ENCODE assay signal across 1 cellular context in the genomic region with DNA sequence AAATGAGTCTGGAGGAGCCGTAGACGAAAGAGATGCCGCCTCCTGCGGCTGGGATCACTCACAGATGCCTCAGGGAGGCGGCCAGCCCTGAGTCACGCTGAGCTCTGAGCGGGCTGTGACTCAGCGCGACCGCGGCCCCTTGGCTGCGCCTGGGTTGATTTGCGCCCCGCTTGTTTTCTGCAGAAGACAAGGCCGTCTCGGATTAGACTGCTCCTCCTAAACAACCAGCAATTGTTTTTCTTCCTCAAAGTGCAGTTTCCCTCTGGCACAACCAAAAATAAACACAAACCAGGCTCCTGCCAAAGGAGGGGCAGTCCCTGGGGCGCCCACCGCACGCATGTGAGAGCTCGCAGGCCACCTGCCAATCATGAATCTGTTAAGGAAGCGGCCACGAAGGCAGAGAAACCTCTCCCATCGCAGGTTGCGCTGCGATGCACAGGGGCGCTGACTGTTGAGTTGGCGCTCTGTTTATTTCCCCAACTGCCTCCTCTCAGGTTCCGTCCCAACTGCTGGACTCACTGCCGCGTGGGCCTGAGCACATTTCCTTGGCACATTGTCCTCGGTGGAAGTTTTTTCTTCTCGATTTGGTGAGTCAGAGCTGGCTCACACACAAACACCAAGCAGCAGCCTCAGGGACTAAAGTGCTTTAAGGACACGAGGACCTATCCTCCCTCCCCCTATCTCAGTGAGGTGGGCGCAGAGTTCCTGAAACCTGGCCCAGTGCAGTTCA.
A peak's percentile ranks its signal among the peaks of the same experiment; 100 is the strongest.
TF ChIP-seq lines count a peak whose summit lies in the region.

No MANE protein-coding gene starts in this region.

TF ChIP-seq in K562, 482 proteins besides CTCF, POLR2A, EP300 and RAD21 (continued from another document and continues in another):
- TF ChIP-seq, protein P1, sequence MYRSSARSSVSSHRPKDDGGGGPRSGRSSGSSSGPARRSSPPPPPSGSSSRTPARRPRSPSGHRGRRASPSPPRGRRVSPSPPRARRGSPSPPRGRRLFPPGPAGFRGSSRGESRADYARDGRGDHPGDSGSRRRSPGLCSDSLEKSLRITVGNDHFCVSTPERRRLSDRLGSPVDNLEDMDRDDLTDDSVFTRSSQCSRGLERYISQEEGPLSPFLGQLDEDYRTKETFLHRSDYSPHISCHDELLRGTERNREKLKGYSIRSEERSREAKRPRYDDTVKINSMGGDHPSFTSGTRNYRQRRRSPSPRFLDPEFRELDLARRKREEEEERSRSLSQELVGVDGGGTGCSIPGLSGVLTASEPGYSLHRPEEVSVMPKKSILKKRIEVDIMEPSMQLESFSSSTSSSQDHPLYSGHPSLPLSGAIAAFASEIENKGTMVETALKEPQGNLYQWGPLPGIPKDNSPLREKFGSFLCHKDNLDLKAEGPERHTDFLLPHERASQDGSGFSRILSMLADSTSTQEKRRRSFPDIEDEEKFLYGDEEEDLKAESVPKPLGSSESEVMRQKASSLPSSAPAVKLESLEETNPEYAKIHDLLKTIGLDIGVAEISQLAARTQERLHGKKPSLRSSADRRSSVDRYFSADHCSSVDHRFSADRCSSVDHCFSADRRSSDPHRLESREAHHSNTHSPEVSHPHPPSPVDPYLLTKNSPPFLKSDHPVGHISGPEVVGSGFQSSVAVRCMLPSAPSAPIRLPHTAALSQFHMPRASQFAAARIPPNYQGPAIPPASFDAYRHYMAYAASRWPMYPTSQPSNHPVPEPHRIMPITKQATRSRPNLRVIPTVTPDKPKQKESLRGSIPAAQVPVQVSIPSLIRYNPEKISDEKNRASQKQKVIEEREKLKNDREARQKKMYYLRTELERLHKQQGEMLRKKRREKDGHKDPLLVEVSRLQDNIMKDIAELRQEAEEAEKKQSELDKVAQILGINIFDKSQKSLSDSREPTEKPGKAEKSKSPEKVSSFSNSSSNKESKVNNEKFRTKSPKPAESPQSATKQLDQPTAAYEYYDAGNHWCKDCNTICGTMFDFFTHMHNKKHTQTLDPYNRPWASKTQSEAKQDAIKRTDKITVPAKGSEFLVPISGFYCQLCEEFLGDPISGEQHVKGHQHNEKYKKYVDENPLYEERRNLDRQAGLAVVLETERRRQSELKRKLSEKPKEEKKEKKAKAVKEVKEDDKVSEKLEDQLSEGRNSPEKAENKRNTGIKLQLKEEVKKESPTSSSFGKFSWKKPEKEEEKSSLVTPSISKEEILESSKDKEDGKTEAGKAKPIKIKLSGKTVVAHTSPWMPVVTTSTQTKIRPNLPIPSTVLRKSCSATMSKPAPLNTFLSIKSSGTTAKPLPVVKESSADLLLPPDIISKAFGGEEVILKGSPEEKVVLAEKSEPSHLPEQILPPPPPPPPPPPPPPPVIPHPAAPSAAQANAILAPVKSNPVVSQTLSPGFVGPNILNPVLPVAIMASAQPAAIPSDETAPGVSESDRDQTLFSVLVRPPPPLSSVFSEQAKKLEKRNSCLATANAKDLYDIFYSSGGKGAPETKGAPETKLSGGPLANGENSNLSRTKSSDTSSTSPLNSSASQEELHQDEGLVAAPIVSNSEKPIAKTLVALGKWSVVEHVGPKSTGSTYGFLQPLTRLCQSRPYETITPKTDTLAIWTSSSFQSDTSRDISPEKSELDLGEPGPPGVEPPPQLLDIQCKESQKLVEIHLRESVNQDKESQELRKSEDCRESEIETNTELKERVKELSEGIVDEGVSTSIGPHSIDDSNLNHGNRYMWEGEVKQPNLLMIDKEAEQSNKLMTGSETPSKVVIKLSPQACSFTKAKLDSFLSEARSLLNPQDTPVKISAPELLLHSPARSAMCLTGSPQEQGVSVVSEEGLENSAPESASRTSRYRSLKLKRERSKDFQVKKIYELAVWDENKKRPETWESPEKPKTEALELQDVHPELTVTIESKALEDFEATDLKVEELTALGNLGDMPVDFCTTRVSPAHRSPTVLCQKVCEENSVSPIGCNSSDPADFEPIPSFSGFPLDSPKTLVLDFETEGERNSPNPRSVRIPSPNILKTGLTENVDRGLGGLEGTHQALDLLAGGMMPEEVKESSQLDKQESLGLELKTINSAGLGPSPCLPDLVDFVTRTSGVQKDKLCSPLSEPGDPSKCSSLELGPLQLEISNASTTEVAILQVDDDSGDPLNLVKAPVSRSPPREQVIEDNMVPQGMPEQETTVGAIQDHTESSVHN (IDR thresholded peaks at IDR 0.05; ENCODE audit: borderline replicate concordance in 1 of 2, low read depth in 1 of 2), result peak in 1 of 2 experiments; percentile 25; a peak in 1 of 4 replicates
- no peak for TF ChIP-seq CHD2 (IDR thresholded peaks at IDR 0.05; ENCODE audit: low read depth, low read length)
- TF ChIP-seq, protein P2, sequence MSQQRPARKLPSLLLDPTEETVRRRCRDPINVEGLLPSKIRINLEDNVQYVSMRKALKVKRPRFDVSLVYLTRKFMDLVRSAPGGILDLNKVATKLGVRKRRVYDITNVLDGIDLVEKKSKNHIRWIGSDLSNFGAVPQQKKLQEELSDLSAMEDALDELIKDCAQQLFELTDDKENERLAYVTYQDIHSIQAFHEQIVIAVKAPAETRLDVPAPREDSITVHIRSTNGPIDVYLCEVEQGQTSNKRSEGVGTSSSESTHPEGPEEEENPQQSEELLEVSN (IDR thresholded peaks at IDR 0.05; ENCODE audit: borderline replicate concordance in 1 of 2, extremely low read depth in 1 of 2, insufficient read depth in 1 of 2, insufficient read length in 1 of 2, low read depth in 1 of 2, low read length in 1 of 2, poor library complexity in 1 of 2, severe bottlenecking in 1 of 2), result peak; percentile 76 to 90
- TF ChIP-seq, protein P3, sequence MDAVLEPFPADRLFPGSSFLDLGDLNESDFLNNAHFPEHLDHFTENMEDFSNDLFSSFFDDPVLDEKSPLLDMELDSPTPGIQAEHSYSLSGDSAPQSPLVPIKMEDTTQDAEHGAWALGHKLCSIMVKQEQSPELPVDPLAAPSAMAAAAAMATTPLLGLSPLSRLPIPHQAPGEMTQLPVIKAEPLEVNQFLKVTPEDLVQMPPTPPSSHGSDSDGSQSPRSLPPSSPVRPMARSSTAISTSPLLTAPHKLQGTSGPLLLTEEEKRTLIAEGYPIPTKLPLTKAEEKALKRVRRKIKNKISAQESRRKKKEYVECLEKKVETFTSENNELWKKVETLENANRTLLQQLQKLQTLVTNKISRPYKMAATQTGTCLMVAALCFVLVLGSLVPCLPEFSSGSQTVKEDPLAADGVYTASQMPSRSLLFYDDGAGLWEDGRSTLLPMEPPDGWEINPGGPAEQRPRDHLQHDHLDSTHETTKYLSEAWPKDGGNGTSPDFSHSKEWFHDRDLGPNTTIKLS (IDR thresholded peaks at IDR 0.05; ENCODE audit: borderline replicate concordance, low read depth), result peak; percentile 93
- peak; percentile 9; the same call in 1 of the 2 replicates for TF ChIP-seq TARDBP (IDR thresholded peaks at IDR 0.05)
- no peak; the same call in 1 of the 2 replicates for TF ChIP-seq SMC3 (conservative IDR thresholded peaks at IDR 0.05; ENCODE audit: insufficient read depth, low read depth, low read length)
- no peak for TF ChIP-seq CAMTA2 (CRISPR knock-in tag; conservative IDR thresholded peaks at IDR 0.05)
- no peak for TF ChIP-seq RB1 (IDR thresholded peaks at IDR 0.05; ENCODE audit: low read depth)
- no peak for TF ChIP-seq ZNF212 (CRISPR knock-in tag; IDR thresholded peaks at IDR 0.05)
- no peak for TF ChIP-seq HDGF (IDR thresholded peaks at IDR 0.05)
- TF ChIP-seq ILF3 (IDR thresholded peaks at IDR 0.05; ENCODE audit: borderline replicate concordance), result no peak
- TF ChIP-seq, protein P4, sequence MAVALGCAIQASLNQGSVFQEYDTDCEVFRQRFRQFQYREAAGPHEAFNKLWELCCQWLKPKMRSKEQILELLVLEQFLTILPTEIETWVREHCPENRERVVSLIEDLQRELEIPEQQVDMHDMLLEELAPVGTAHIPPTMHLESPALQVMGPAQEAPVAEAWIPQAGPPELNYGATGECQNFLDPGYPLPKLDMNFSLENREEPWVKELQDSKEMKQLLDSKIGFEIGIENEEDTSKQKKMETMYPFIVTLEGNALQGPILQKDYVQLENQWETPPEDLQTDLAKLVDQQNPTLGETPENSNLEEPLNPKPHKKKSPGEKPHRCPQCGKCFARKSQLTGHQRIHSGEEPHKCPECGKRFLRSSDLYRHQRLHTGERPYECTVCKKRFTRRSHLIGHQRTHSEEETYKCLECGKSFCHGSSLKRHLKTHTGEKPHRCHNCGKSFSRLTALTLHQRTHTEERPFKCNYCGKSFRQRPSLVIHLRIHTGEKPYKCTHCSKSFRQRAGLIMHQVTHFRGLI (CRISPR knock-in tag; IDR thresholded peaks at IDR 0.05), result 0 out of 2 replicates have a peak, but pooled peaks have one; percentile 15
- TF ChIP-seq TAF1 (IDR thresholded peaks at IDR 0.05; ENCODE audit: control insufficient read depth, extremely low read depth, insufficient read depth, low read length, severe bottlenecking), result peak; percentile 21
- peak; percentile 68 for TF ChIP-seq MYC (IDR thresholded peaks at IDR 0.05; ENCODE audit: low read depth, low read length)
- peak; percentile 62; the same call in 1 of the 2 replicates for TF ChIP-seq MYC (CRISPR knock-in tag; IDR thresholded peaks at IDR 0.05; ENCODE audit: borderline replicate concordance, low read depth)
- peak; percentile 62 to 83; a peak in 2 of 4 replicates for TF ChIP-seq TEAD1 (CRISPR knock-in tag; IDR thresholded peaks at IDR 0.05)
- TF ChIP-seq, protein P5, sequence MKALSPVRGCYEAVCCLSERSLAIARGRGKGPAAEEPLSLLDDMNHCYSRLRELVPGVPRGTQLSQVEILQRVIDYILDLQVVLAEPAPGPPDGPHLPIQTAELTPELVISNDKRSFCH (CRISPR knock-in tag; IDR thresholded peaks at IDR 0.05), result no peak; the same call in 1 of the 2 replicates
- TF ChIP-seq, protein P5 (tag; IDR thresholded peaks at IDR 0.05), result peak; percentile 78
- 0 out of 2 replicates have a peak, but pooled peaks have one; percentile 6 for TF ChIP-seq STAT5A (IDR thresholded peaks at IDR 0.05; ENCODE audit: borderline replicate concordance, low read length)
- no peak for TF ChIP-seq NONO (IDR thresholded peaks at IDR 0.05; ENCODE audit: low read depth in 2 of 2, low read length in 1 of 2)
- TF ChIP-seq ZNF79 (CRISPR knock-in tag; IDR thresholded peaks at IDR 0.05; ENCODE audit: low read depth), result 0 out of 2 replicates have a peak, but pooled peaks have one; percentile 5
- TF ChIP-seq SIX5 (IDR thresholded peaks at IDR 0.05; ENCODE audit: borderline replicate concordance in 1 of 2, insufficient read depth in 1 of 2, low read depth in 1 of 2, low read length in 2 of 2), result no peak
- TF ChIP-seq ZBTB8A (IDR thresholded peaks at IDR 0.05; ENCODE audit: partially characterized antibody), result no peak
- TF ChIP-seq, protein P6, sequence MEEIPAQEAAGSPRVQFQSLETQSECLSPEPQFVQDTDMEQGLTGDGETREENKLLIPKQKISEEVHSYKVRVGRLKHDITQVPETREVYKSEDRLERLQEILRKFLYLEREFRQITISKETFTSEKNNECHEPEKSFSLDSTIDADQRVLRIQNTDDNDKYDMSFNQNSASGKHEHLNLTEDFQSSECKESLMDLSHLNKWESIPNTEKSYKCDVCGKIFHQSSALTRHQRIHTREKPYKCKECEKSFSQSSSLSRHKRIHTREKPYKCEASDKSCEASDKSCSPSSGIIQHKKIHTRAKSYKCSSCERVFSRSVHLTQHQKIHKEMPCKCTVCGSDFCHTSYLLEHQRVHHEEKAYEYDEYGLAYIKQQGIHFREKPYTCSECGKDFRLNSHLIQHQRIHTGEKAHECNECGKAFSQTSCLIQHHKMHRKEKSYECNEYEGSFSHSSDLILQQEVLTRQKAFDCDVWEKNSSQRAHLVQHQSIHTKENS (CRISPR knock-in tag; IDR thresholded peaks at IDR 0.05), result peak; percentile 62; the same call in 1 of the 2 replicates
- no peak; the same call in 1 of the 2 replicates for TF ChIP-seq PTTG1 (tag; IDR thresholded peaks at IDR 0.05; ENCODE audit: low read depth)
- TF ChIP-seq ZBED1 (IDR thresholded peaks at IDR 0.05), result no peak
- peak; percentile 51 for TF ChIP-seq DMBX1 (CRISPR knock-in tag; IDR thresholded peaks at IDR 0.05; ENCODE audit: borderline replicate concordance)
- TF ChIP-seq, protein P7, sequence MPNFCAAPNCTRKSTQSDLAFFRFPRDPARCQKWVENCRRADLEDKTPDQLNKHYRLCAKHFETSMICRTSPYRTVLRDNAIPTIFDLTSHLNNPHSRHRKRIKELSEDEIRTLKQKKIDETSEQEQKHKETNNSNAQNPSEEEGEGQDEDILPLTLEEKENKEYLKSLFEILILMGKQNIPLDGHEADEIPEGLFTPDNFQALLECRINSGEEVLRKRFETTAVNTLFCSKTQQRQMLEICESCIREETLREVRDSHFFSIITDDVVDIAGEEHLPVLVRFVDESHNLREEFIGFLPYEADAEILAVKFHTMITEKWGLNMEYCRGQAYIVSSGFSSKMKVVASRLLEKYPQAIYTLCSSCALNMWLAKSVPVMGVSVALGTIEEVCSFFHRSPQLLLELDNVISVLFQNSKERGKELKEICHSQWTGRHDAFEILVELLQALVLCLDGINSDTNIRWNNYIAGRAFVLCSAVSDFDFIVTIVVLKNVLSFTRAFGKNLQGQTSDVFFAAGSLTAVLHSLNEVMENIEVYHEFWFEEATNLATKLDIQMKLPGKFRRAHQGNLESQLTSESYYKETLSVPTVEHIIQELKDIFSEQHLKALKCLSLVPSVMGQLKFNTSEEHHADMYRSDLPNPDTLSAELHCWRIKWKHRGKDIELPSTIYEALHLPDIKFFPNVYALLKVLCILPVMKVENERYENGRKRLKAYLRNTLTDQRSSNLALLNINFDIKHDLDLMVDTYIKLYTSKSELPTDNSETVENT (CRISPR knock-in tag; IDR thresholded peaks at IDR 0.05), result peak; percentile 57; the same call in 1 of the 2 replicates
- TF ChIP-seq SPI1 (IDR thresholded peaks at IDR 0.05; ENCODE audit: borderline replicate concordance, low read depth, low read length), result peak; percentile 42; the same call in 1 of the 2 replicates
- TF ChIP-seq, protein P8, sequence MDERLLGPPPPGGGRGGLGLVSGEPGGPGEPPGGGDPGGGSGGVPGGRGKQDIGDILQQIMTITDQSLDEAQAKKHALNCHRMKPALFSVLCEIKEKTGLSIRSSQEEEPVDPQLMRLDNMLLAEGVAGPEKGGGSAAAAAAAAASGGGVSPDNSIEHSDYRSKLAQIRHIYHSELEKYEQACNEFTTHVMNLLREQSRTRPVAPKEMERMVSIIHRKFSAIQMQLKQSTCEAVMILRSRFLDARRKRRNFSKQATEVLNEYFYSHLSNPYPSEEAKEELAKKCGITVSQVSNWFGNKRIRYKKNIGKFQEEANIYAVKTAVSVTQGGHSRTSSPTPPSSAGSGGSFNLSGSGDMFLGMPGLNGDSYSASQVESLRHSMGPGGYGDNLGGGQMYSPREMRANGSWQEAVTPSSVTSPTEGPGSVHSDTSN (CRISPR knock-in tag; IDR thresholded peaks at IDR 0.05; ENCODE audit: low read depth), result peak; percentile 65
- TF ChIP-seq, protein P8 (tag; conservative IDR thresholded peaks at IDR 0.05; ENCODE audit: low read depth), result peak; percentile 88
- peak; percentile 29; the same call in 1 of the 2 replicates for TF ChIP-seq ZKSCAN1 (IDR thresholded peaks at IDR 0.05; ENCODE audit: low read depth, low read length)
